In genomic region chr2:105421053-105421452, GRCh38 we compare ENCODE assay signal across 17 cellular contexts.
"Had no signal": no experiment of that assay in that cellular context is flagged by ENCODE, and none has a peak within 500 bp of the region (broad histone marks: within the 10 kb centered on the region; RNA-seq: fewer than 3 reads in every experiment).

No MANE protein-coding gene starts in this region.

- H3K4me1 ChIP-seq: gastroesophageal sphincter, lower lobe of right lung, suprapubic skin, thyroid gland had no signal

- ATAC-seq: gastroesophageal sphincter; lower lobe of right lung; natural killer cell; stimulated activated effector memory CD8-positive, alpha-beta T cell treated with anti-CD3 and anti-CD28 coated beads, Interleukin-12 subunit alpha, Interleukin-12 subunit beta, amount 100 ng/mL, for 72 hours; stimulated activated naive CD8-positive, alpha-beta T cell treated with anti-CD3 and anti-CD28 coated beads, Interleukin-15, Interleukin-2, amounts not matched to agents 100 U/mL and 50 U/mL, for 24 hours had no signal

- H3K27ac ChIP-seq: esophagus squamous epithelium, gastroesophageal sphincter, hepatocyte, lower lobe of right lung, suprapubic skin, thyroid gland had no signal

- H3K36me3 ChIP-seq: esophagus squamous epithelium, gastroesophageal sphincter, lower lobe of right lung, suprapubic skin, thyroid gland had no signal

- H3K9me3 ChIP-seq: lower lobe of right lung, suprapubic skin, thyroid gland had no signal

- DNase-seq: effector memory CD4-positive, alpha-beta T cell; esophagus squamous epithelium; foreskin fibroblast; glutamatergic neuron; kidney; left cardiac atrium; lower lobe of right lung; natural killer cell; posterior cingulate gyrus; stimulated activated CD4-positive, alpha-beta T cell treated with anti-CD3 and anti-CD28 coated beads, Interleukin-4, amount 100 ng/mL, for 1 hour; stimulated activated CD8-positive, alpha-beta memory T cell treated with anti-CD3 and anti-CD28 coated beads, Interleukin-4, amount 100 ng/mL, for 48 hours; stimulated activated naive CD8-positive, alpha-beta T cell treated with anti-CD3 and anti-CD28 coated beads, Interleukin-15, Interleukin-2, amounts not matched to agents 100 U/mL and 50 U/mL, for 24 hours; thyroid gland had no signal

- H3K4me3 ChIP-seq: esophagus squamous epithelium, gastroesophageal sphincter, hepatocyte, lower lobe of right lung, suprapubic skin, thyroid gland had no signal

- H3K27me3 ChIP-seq: esophagus squamous epithelium, gastroesophageal sphincter, hepatocyte, suprapubic skin, thyroid gland had no signal
